1 cellular context compared by ENCODE assay signal in the genomic region with DNA sequence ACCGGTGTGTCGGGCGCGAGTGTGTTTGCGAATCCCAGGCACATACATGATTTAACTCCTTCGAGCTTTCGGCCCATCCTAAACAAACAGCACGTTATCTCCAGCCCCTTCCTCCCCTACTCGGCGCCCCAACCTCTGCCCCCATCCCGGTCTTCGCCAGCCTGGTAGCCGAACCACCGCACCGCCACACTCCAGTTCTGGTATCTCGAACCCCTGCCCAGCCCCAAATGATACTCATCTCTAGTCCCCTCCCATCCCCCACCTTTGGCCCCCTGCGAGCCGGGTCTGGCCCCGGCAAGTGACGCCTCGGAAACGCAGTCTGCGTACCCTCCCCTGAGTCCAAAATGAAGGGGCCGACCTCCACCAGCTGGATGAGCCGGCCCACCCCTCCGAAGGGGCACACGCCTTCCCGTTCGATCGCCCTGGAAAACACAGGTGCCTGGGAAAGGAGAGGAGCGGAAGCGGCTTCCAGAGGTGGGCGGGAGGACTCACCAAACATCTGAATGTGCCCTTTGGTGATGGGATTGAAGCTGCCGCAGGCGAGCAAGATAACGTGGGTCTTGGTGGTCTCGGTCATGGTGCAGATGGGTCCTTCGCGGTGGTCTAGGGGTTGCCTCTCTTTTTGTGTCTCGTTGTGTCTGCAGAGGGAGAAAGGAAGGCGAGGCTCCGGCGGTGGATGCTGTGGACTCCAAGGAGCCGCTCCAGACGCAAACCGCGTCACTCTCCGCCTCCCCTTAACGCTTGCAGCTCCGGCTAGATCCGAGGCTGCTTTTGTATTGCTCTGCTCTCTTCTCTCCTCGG.
TF ChIP-seq lines count a peak whose summit lies in the region.

A gene (minus strand): TSS at position 690 of the 801 bp plus-strand sequence. CDS start 113 bp downstream, at position 577.

TF ChIP-seq in endothelial cell of umbilical vein, 7 proteins besides CTCF, POLR2A, EP300 and RAD21:
- TF ChIP-seq GATA2 (IDR thresholded peaks at IDR 0.05; ENCODE audit: insufficient read depth, insufficient read length, low read depth, low read length) (no peak), FOS (IDR thresholded peaks at IDR 0.05; ENCODE audit: borderline replicate concordance, insufficient read depth, low read length) (no peak), EZH2 (IDR thresholded peaks at IDR 0.05; ENCODE audit: borderline replicate concordance, low read depth, low read length, severe bottlenecking) (peak; percentile 66), MYC (IDR thresholded peaks at IDR 0.05; ENCODE audit: low read depth, low read length) (no peak), JUN (IDR thresholded peaks at IDR 0.05; ENCODE audit: borderline replicate concordance, insufficient read depth, insufficient read length, low read depth) (no peak), POLR2AphosphoS5 (IDR thresholded peaks at IDR 0.05; ENCODE audit: insufficient read depth, low read depth, low read length) (no peak)
- TF ChIP-seq, protein P1, sequence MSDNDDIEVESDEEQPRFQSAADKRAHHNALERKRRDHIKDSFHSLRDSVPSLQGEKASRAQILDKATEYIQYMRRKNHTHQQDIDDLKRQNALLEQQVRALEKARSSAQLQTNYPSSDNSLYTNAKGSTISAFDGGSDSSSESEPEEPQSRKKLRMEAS (IDR thresholded peaks at IDR 0.05; ENCODE audit: insufficient read depth, insufficient read length) = no peak
